11 cellular contexts compared by ENCODE assay signal in the genomic region with DNA sequence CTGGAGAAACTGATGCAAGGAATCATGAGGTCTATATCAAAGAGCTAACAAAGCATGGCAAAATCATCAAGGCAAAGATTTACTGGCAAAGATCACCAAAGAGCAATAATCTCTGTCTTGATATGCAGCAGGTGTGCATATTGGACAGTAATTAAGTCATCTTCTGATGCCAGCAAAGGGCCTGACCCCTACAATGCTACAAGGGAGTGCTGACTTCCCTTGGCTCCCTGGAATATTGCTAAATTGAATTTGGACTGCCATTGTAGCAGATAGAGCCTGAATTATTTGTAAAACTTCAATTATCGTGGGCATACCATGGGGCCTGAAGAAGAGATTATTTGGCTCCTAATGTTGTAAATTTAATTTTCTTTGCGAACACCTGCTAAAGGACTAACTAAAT.
"Had no signal": no experiment of that assay in that cellular context is flagged by ENCODE, and none has a peak within 500 bp of the region (broad histone marks: within the 10 kb centered on the region; RNA-seq: fewer than 3 reads in every experiment).

No MANE protein-coding gene starts in this region.

- H3K4me3 ChIP-seq: GM23248, GM23338, HAP-1 had no signal

- H3K9me3 ChIP-seq: HAP-1 had no signal

- H3K4me2 ChIP-seq: GM23338 had no signal

- FAIRE-seq: H1, H54 had no signal

- H3K27ac ChIP-seq: GM23248 had no signal

- H2AFZ ChIP-seq: GM23338 had no signal

- H3K9ac ChIP-seq: GM23248 had no signal

- ATAC-seq: GM23338, HCT116 had no signal

- H3K36me3 ChIP-seq: HAP-1 had no signal

- DNase-seq: GM23248, GOT3, H7, H9, HCEC 1CT, HFFc6 had no signal
